8 cellular contexts compared by ENCODE assay signal in the genomic region with DNA sequence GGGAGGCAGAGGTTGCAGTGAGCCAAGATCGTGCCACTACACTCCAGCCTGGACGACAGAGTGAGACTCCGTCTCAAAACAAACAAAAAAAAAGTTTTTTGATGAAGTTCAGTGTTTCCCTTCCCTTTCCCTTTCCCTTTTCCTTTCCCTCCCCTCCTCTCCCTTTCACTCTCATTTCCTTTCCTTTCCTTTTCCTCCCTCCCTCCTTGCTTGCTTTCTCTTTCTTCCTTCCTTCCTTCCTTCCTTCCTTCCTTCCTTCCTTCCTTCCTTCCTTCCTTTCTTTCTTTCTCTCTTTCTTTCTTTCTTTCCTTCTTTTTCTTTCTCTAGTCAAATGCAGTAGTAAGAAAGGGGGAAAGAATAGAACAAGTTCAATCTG. TPM values are rescaled to one million over a fixed set of nuclear protein-coding genes. Genes with fewer than 3 reads are reported as not detected.
DNase-seq lines count a peak whose midpoint lies in the region; ATAC-seq and TF ChIP-seq lines count a peak whose summit lies in the region.
"Not testable (repeated sequence)": the region's sequence is repeated elsewhere in the genome, so short reads cannot be mapped to it uniquely, and the experiment has no call there.

No MANE protein-coding gene starts in this region.

- not testable (repeated sequence) for H3K4me3 ChIP-seq in naive thymus-derived CD4-positive, alpha-beta T cell (ENCODE audit: low read length)

- H2BK15ac ChIP-seq in H9 (ENCODE audit: low read depth, low read length) = not testable (repeated sequence)

- not testable (repeated sequence) for H3K4ac ChIP-seq in H9 (ENCODE audit: low read depth, low read length)

- H3K4me3 Mint-ChIP-seq in CD4-positive, alpha-beta T cell; H9; T-cell; activated CD8-positive, alpha-beta T cell treated with anti-CD3 and anti-CD28 coated beads, Interleukin-2, amount 10 ng/mL, durations not matched to agents 7 days and 5 days; activated naive CD4-positive, alpha-beta T cell treated with anti-CD3 and anti-CD28 coated beads, Interleukin-2, amount 50 U/mL, for 24 hours; activated naive CD8-positive, alpha-beta T cell treated with anti-CD3 and anti-CD28 coated beads, Interleukin-2, amount 50 U/mL, for 24 hours: not testable (repeated sequence)
- peak overlapping the region in 7 of 10 donors; percentile 25 to 63 (median 36) for H3K4me3 Mint-ChIP-seq in naive thymus-derived CD4-positive, alpha-beta T cell
- H3K4me3 Mint-ChIP-seq in stimulated activated effector memory CD8-positive, alpha-beta T cell treated with anti-CD3 and anti-CD28 coated beads, Interleukin-12 subunit alpha, Interleukin-12 subunit beta, amount 100 ng/mL, for 72 hours = peak overlapping the region; percentile 8

- not testable (repeated sequence) for H4K91ac ChIP-seq in H9 (ENCODE audit: insufficient read length, low read depth, low read length)

- H3K27me3 ChIP-seq in CD4-positive, alpha-beta T cell (ENCODE audit: control insufficient read depth, insufficient read depth, low read length); H9 (ENCODE audit: insufficient read depth, low read length); naive thymus-derived CD4-positive, alpha-beta T cell (ENCODE audit: control insufficient read depth in 2 of 2, insufficient read depth in 2 of 2, low read length in 2 of 2): not testable (repeated sequence)

- H3K18ac ChIP-seq in H9 (ENCODE audit: insufficient read length, low read depth, low read length) = not testable (repeated sequence)

- H4K5ac ChIP-seq in H9 (ENCODE audit: insufficient read length, low read depth, low read length) = not testable (repeated sequence)

- not testable (repeated sequence) for H2BK20ac ChIP-seq in H9 (ENCODE audit: low read depth, low read length, poor library complexity, severe bottlenecking)

- peaks cover 33% of the 10 kb centered on the region for H3K36me3 Mint-ChIP-seq in CD4-positive, alpha-beta T cell (ENCODE audit: low read depth)
- peaks cover 3 to 10% (median 6%) of the 10 kb centered on the region in 3 experiments for H3K36me3 Mint-ChIP-seq in H9 (ENCODE audit: insufficient read depth in 1 of 3, low read depth in 3 of 3)
- peaks cover 29% of the 10 kb centered on the region for H3K36me3 Mint-ChIP-seq in T-cell
- H3K36me3 Mint-ChIP-seq in activated CD8-positive, alpha-beta T cell treated with anti-CD3 and anti-CD28 coated beads, Interleukin-2, amount 10 ng/mL, durations not matched to agents 7 days and 5 days (ENCODE audit: low read depth) = peaks cover 29% of the 10 kb centered on the region
- peaks cover 14% of the 10 kb centered on the region for H3K36me3 Mint-ChIP-seq in activated naive CD4-positive, alpha-beta T cell treated with anti-CD3 and anti-CD28 coated beads, Interleukin-2, amount 50 U/mL, for 24 hours
- not testable (repeated sequence) for H3K36me3 Mint-ChIP-seq in activated naive CD8-positive, alpha-beta T cell treated with anti-CD3 and anti-CD28 coated beads, Interleukin-2, amount 50 U/mL, for 24 hours (ENCODE audit: low read depth); stimulated activated effector memory CD8-positive, alpha-beta T cell treated with anti-CD3 and anti-CD28 coated beads, Interleukin-12 subunit alpha, Interleukin-12 subunit beta, amount 100 ng/mL, for 72 hours
- peaks cover 0 to 25% (median 19%) of the 10 kb centered on the region in 5 donors for H3K36me3 Mint-ChIP-seq in naive thymus-derived CD4-positive, alpha-beta T cell

- not testable (repeated sequence) for H3K27ac ChIP-seq in CD4-positive, alpha-beta T cell (ENCODE audit: low read depth, low read length); H9 (ENCODE audit: insufficient read length, low read depth, low read length); naive thymus-derived CD4-positive, alpha-beta T cell (ENCODE audit: low read depth, low read length)

- H3K4me2 ChIP-seq in H9 (ENCODE audit: insufficient read depth, insufficient read length, low read length) = not testable (repeated sequence)

- H3T11ph ChIP-seq in H9 (ENCODE audit: low read length) = not testable (repeated sequence)

- H3K4me1 Mint-ChIP-seq in CD4-positive, alpha-beta T cell (ENCODE audit: low read depth) = peaks cover 70% of the 10 kb centered on the region
- H3K4me1 Mint-ChIP-seq in H9 = not testable (repeated sequence)
- H3K4me1 Mint-ChIP-seq in T-cell = peaks cover 70 to 83% (median 77%) of the 10 kb centered on the region in 3 donors
- peaks cover 39% of the 10 kb centered on the region for H3K4me1 Mint-ChIP-seq in activated CD8-positive, alpha-beta T cell treated with anti-CD3 and anti-CD28 coated beads, Interleukin-2, amount 10 ng/mL, durations not matched to agents 7 days and 5 days (ENCODE audit: low read depth)
- H3K4me1 Mint-ChIP-seq in activated naive CD4-positive, alpha-beta T cell treated with anti-CD3 and anti-CD28 coated beads, Interleukin-2, amount 50 U/mL, for 24 hours = peaks cover 85% of the 10 kb centered on the region
- H3K4me1 Mint-ChIP-seq in activated naive CD8-positive, alpha-beta T cell treated with anti-CD3 and anti-CD28 coated beads, Interleukin-2, amount 50 U/mL, for 24 hours = peaks cover 69% of the 10 kb centered on the region
- peaks cover 17 to 91% (median 74%) of the 10 kb centered on the region in 7 donors for H3K4me1 Mint-ChIP-seq in naive thymus-derived CD4-positive, alpha-beta T cell
- peaks cover 47% of the 10 kb centered on the region for H3K4me1 Mint-ChIP-seq in stimulated activated effector memory CD8-positive, alpha-beta T cell treated with anti-CD3 and anti-CD28 coated beads, Interleukin-12 subunit alpha, Interleukin-12 subunit beta, amount 100 ng/mL, for 72 hours

- not testable (repeated sequence) for ATAC-seq in CD4-positive, alpha-beta T cell (ENCODE audit: poor library complexity); T-cell (replicated peaks in 1 of 4); activated CD8-positive, alpha-beta T cell treated with anti-CD3 and anti-CD28 coated beads, Interleukin-2, amount 10 ng/mL, durations not matched to agents 7 days and 5 days; activated naive CD8-positive, alpha-beta T cell treated with anti-CD3 and anti-CD28 coated beads, Interleukin-2, amount 50 U/mL, for 24 hours; naive thymus-derived CD4-positive, alpha-beta T cell; stimulated activated effector memory CD8-positive, alpha-beta T cell treated with anti-CD3 and anti-CD28 coated beads, Interleukin-12 subunit alpha, Interleukin-12 subunit beta, amount 100 ng/mL, for 72 hours

- H3K79me2 ChIP-seq in H9 (ENCODE audit: insufficient read depth, low read length) = not testable (repeated sequence)

- peak overlapping the region; percentile 23 for H3K27ac Mint-ChIP-seq in CD4-positive, alpha-beta T cell
- H3K27ac Mint-ChIP-seq in H9 = peak overlapping the region in 2 of 3 experiments; percentile 19 to 21; a peak in 1 of 7 replicates
- H3K27ac Mint-ChIP-seq in T-cell = peak overlapping the region; percentile 80 to 83
- H3K27ac Mint-ChIP-seq in activated CD8-positive, alpha-beta T cell treated with anti-CD3 and anti-CD28 coated beads, Interleukin-2, amount 10 ng/mL, durations not matched to agents 7 days and 5 days = peak overlapping the region; percentile 39
- H3K27ac Mint-ChIP-seq in activated naive CD4-positive, alpha-beta T cell treated with anti-CD3 and anti-CD28 coated beads, Interleukin-2, amount 50 U/mL, for 24 hours = peak overlapping the region; percentile 73
- H3K27ac Mint-ChIP-seq in activated naive CD8-positive, alpha-beta T cell treated with anti-CD3 and anti-CD28 coated beads, Interleukin-2, amount 50 U/mL, for 24 hours = peak overlapping the region; percentile 64
- H3K27ac Mint-ChIP-seq in naive thymus-derived CD4-positive, alpha-beta T cell = peak overlapping the region in 8 of 9 donors; percentile 15 to 95 (median 82)
- peak overlapping the region; percentile 24 for H3K27ac Mint-ChIP-seq in stimulated activated effector memory CD8-positive, alpha-beta T cell treated with anti-CD3 and anti-CD28 coated beads, Interleukin-12 subunit alpha, Interleukin-12 subunit beta, amount 100 ng/mL, for 72 hours

- H3K56ac ChIP-seq in H9 (ENCODE audit: insufficient read length, low read depth, low read length) = not testable (repeated sequence)

- H2BK120ac ChIP-seq in H9 (ENCODE audit: low read depth, low read length, poor library complexity, severe bottlenecking) = not testable (repeated sequence)

- not testable (repeated sequence) for TF ChIP-seq CTCF in CD4-positive, alpha-beta T cell (IDR thresholded peaks at IDR 0.05); H9 (conservative IDR thresholded peaks at IDR 0.05)

- H3K9me3 Mint-ChIP-seq in CD4-positive, alpha-beta T cell; H9; T-cell; activated CD8-positive, alpha-beta T cell treated with anti-CD3 and anti-CD28 coated beads, Interleukin-2, amount 10 ng/mL, durations not matched to agents 7 days and 5 days (ENCODE audit: insufficient read depth); activated naive CD4-positive, alpha-beta T cell treated with anti-CD3 and anti-CD28 coated beads, Interleukin-2, amount 50 U/mL, for 24 hours; activated naive CD8-positive, alpha-beta T cell treated with anti-CD3 and anti-CD28 coated beads, Interleukin-2, amount 50 U/mL, for 24 hours; naive thymus-derived CD4-positive, alpha-beta T cell; stimulated activated effector memory CD8-positive, alpha-beta T cell treated with anti-CD3 and anti-CD28 coated beads, Interleukin-12 subunit alpha, Interleukin-12 subunit beta, amount 100 ng/mL, for 72 hours: not testable (repeated sequence)

- not testable (repeated sequence) for H4K8ac ChIP-seq in H9 (replicated peaks; ENCODE audit: insufficient read length, low read depth, low read length)

- H3K36me3 ChIP-seq in naive thymus-derived CD4-positive, alpha-beta T cell (ENCODE audit: control insufficient read depth in 2 of 3, insufficient read depth in 3 of 3, low read length in 3 of 3) = not testable (repeated sequence)

- POLR2A ChIA-PET in CD4-positive, alpha-beta T cell (lab: Charles Lee) = interaction anchor here (1.1 kb wide), 1 partner anchor 33 kb away, joined by 4 read pairs; no protein-coding TSS in a partner anchor
- POLR2A ChIA-PET in T-cell (lab: Charles Lee) = not testable (repeated sequence)
- POLR2A ChIA-PET in activated CD8-positive, alpha-beta T cell treated with anti-CD3 and anti-CD28 coated beads, Interleukin-2, amount 10 ng/mL, durations not matched to agents 7 days and 5 days (lab: Charles Lee) = interaction anchor here (1.1 kb wide), 1 partner anchor 54 kb away, joined by 3 read pairs; no protein-coding TSS in a partner anchor
- POLR2A ChIA-PET in naive thymus-derived CD4-positive, alpha-beta T cell (lab: Charles Lee) = interaction anchor here (1.0 kb wide), 1 partner anchor 33 kb away, joined by 4 read pairs; no protein-coding TSS in a partner anchor

- not testable (repeated sequence) for H3K79me1 ChIP-seq in H9 (ENCODE audit: insufficient read depth, low read depth, low read length, poor library complexity, severe bottlenecking)

- WGBS in H9 (ENCODE audit: extremely low coverage, insufficient read length, low lambda C conversion rate) = no CpG with 5 or more reads among the region's 3 CpGs

- H3K9ac ChIP-seq in H9 (ENCODE audit: extremely low read depth, insufficient read length, low read length) = not testable (repeated sequence)

- H3K23ac ChIP-seq in H9 (ENCODE audit: insufficient read length, low read depth, low read length) = not testable (repeated sequence)

- H3K23me2 ChIP-seq in H9 (ENCODE audit: insufficient read length, low read depth, low read length, poor library complexity, severe bottlenecking) = not testable (repeated sequence)

- H2AK5ac ChIP-seq in H9 (ENCODE audit: insufficient read length, low read length) = not testable (repeated sequence)

- H2AFZ ChIP-seq in H9 (ENCODE audit: low read length) = not testable (repeated sequence)

- not testable (repeated sequence) for H3K4me1 ChIP-seq in H9 (ENCODE audit: insufficient read depth, low read length)
- H3K4me1 ChIP-seq in naive thymus-derived CD4-positive, alpha-beta T cell (ENCODE audit: control insufficient read depth in 2 of 2, insufficient read depth in 2 of 2, low read length in 2 of 2) = peaks cover 8 to 29% of the 10 kb centered on the region in 2 donors

- not testable (repeated sequence) for H4K20me1 ChIP-seq in H9 (ENCODE audit: control insufficient read depth, insufficient read depth, insufficient read length)

- not testable (repeated sequence) for H2BK5ac ChIP-seq in H9 (ENCODE audit: insufficient read length, low read length)

- CTCF ChIA-PET in CD4-positive, alpha-beta T cell (lab: Charles Lee); T-cell (lab: Charles Lee); activated CD8-positive, alpha-beta T cell treated with anti-CD3 and anti-CD28 coated beads, Interleukin-2, amount 10 ng/mL, durations not matched to agents 7 days and 5 days (lab: Charles Lee): not testable (repeated sequence)
- CTCF ChIA-PET in naive thymus-derived CD4-positive, alpha-beta T cell (lab: Charles Lee) = interaction anchor here (1.1 kb wide), 1 partner anchor 16 kb away, joined by 3 read pairs; no protein-coding TSS in a partner anchor

- not testable (repeated sequence) for H3K14ac ChIP-seq in H9 (ENCODE audit: insufficient read depth, low read length)

- not testable (repeated sequence) for H2BK12ac ChIP-seq in H9 (ENCODE audit: insufficient read length, low read depth, low read length)

- not testable (repeated sequence) for H3K27me3 Mint-ChIP-seq in CD4-positive, alpha-beta T cell; H9 (ENCODE audit: low read depth); T-cell; activated CD8-positive, alpha-beta T cell treated with anti-CD3 and anti-CD28 coated beads, Interleukin-2, amount 10 ng/mL, durations not matched to agents 7 days and 5 days (ENCODE audit: low read depth); activated naive CD4-positive, alpha-beta T cell treated with anti-CD3 and anti-CD28 coated beads, Interleukin-2, amount 50 U/mL, for 24 hours; activated naive CD8-positive, alpha-beta T cell treated with anti-CD3 and anti-CD28 coated beads, Interleukin-2, amount 50 U/mL, for 24 hours; naive thymus-derived CD4-positive, alpha-beta T cell

- H3K9me3 ChIP-seq in CD4-positive, alpha-beta T cell (ENCODE audit: control insufficient read depth, low read length); H9 (ENCODE audit: control insufficient read depth, low read depth, low read length); naive thymus-derived CD4-positive, alpha-beta T cell (ENCODE audit: control insufficient read depth in 2 of 3, low read length in 3 of 3): not testable (repeated sequence)

- intact Hi-C loops in CD4-positive, alpha-beta T cell (cut with DNase I, micrococcal nuclease); naive thymus-derived CD4-positive, alpha-beta T cell (cut with micrococcal nuclease): not testable (repeated sequence)

- DNase-seq in CD4-positive, alpha-beta T cell; H9; T-cell; activated CD8-positive, alpha-beta T cell treated with anti-CD3 and anti-CD28 coated beads, Interleukin-2, amount 10 ng/mL, durations not matched to agents 7 days and 5 days; activated naive CD8-positive, alpha-beta T cell treated with anti-CD3 and anti-CD28 coated beads, Interleukin-2, amount 50 U/mL, for 24 hours; naive thymus-derived CD4-positive, alpha-beta T cell; stimulated activated effector memory CD8-positive, alpha-beta T cell treated with anti-CD3 and anti-CD28 coated beads, Interleukin-12 subunit alpha, Interleukin-12 subunit beta, amount 100 ng/mL, for 72 hours (ENCODE audit: low spot score in 2 of 2): not testable (repeated sequence)

RNA-seq across cellular contexts. Expression of a gene that starts 31.4 kb away (rescaled TPM):
- total RNA-seq in CD4-positive, alpha-beta T cell = 10 to 100 TPM; 80.2 to 83.4 TPM
- total RNA-seq in H9 (2021) (37.5 and 39.1 TPM in 2 replicates), T-cell (100 to 1,000 TPM in 3 of 5 donors, 10 to 100 TPM in 2; 82.6 to 132 (median 111) TPM)
- 10 to 100 TPM; 74.0 to 76.5 TPM for total RNA-seq in activated CD8-positive, alpha-beta T cell treated with anti-CD3 and anti-CD28 coated beads, Interleukin-2, amount 10 ng/mL, durations not matched to agents 7 days and 5 days
- 100 to 1,000 TPM in 2 of 5 experiments, 10 to 100 TPM in 3; 53.1 to 108 (median 99.6) TPM for total RNA-seq in naive thymus-derived CD4-positive, alpha-beta T cell
- polyA plus RNA-seq in naive thymus-derived CD4-positive, alpha-beta T cell = 100 to 1,000 TPM; 117 to 148 TPM

RNA-seq across cellular contexts. Expression of a gene that starts 42.1 kb away (rescaled TPM):
- total RNA-seq in CD4-positive, alpha-beta T cell = 10 to 100 TPM; 49.3 to 52.5 TPM
- total RNA-seq in H9 (2021) (90.5 and 92.9 TPM in 2 replicates), T-cell (10 to 100 TPM; 28.1 to 49.9 (median 37.7) TPM)
- total RNA-seq in activated CD8-positive, alpha-beta T cell treated with anti-CD3 and anti-CD28 coated beads, Interleukin-2, amount 10 ng/mL, durations not matched to agents 7 days and 5 days = 10 to 100 TPM; 49.4 to 53.9 TPM
- 10 to 100 TPM; 35.8 to 54.4 (median 40.5) TPM for total RNA-seq in naive thymus-derived CD4-positive, alpha-beta T cell
- 10 to 100 TPM; 30.4 to 37.1 TPM for polyA plus RNA-seq in naive thymus-derived CD4-positive, alpha-beta T cell

Comparison
In these comparisons a context has a peak if more than half of its experiments do, and no peak if none do; other contexts are left out.
1. H3K27ac Mint-ChIP-seq: peak in every context shown above with its lines; median percentile 82 in naive thymus-derived CD4-positive, alpha-beta T cell; 82 in T-cell; 73 in activated naive CD4-positive, alpha-beta T cell treated with anti-CD3 and anti-CD28 coated beads, Interleukin-2, amount 50 U/mL, for 24 hours; 64 in activated naive CD8-positive, alpha-beta T cell treated with anti-CD3 and anti-CD28 coated beads, Interleukin-2, amount 50 U/mL, for 24 hours; 39 in activated CD8-positive, alpha-beta T cell treated with anti-CD3 and anti-CD28 coated beads, Interleukin-2, amount 10 ng/mL, durations not matched to agents 7 days and 5 days; 24 in stimulated activated effector memory CD8-positive, alpha-beta T cell treated with anti-CD3 and anti-CD28 coated beads, Interleukin-12 subunit alpha, Interleukin-12 subunit beta, amount 100 ng/mL, for 72 hours; 23 in CD4-positive, alpha-beta T cell; 20 in H9.